ENCODE assay signal across 24 cellular contexts in genomic region chr12:51080136-51080535, GRCh38.
"Had no signal": no experiment of that assay in that cellular context is flagged by ENCODE, and none has a peak within 500 bp of the region (broad histone marks: within the 10 kb centered on the region; RNA-seq: fewer than 3 reads in every experiment).

No MANE protein-coding gene starts in this region.

- DNase-seq: activated CD4-positive, alpha-beta T cell treated with anti-CD3 and anti-CD28 coated beads, Interleukin-2, amount 50 U/mL, for 1 hour; activated CD4-positive, CD25-positive, alpha-beta regulatory T cell treated with anti-CD3 and anti-CD28 coated beads, Interleukin-2, amount 50 U/mL, for 72 hours; activated CD8-positive, alpha-beta T cell treated with anti-CD3 and anti-CD28 coated beads, Interleukin-2, amount 10 ng/mL, durations not matched to agents 7 days and 5 days; activated gamma-delta T cell; activated naive CD4-positive, alpha-beta T cell treated with anti-CD3 and anti-CD28 coated beads, Interleukin-2, amount 50 U/mL, for 16 hours; activated naive CD8-positive, alpha-beta T cell treated with anti-CD3 and anti-CD28 coated beads, Interleukin-2, amount 50 U/mL, for 24 hours; effector CD8-positive, alpha-beta T cell; glutamatergic neuron; hypothalamus; left ventricle myocardium inferior; naive thymus-derived CD8-positive, alpha-beta T cell; stimulated activated CD4-positive, alpha-beta T cell treated with anti-CD3 and anti-CD28 coated beads, Interleukin-15, amount 100 ng/mL, for 24 hours; stimulated activated CD4-positive, alpha-beta T cell treated with anti-CD3 and anti-CD28 coated beads, Interleukin-2, amount 100 ng/mL, for 48 hours; stimulated activated CD8-positive, alpha-beta memory T cell treated with anti-CD3 and anti-CD28 coated beads, Interleukin-4, amount 100 ng/mL, for 48 hours; stimulated activated naive B cell treated with anti-CD40 and anti-IgM and Interleukin-4, amounts not matched to agents 10 μg/mL and 1 μg/mL and 100 μg/mL, for 72 hours; upper lobe of left lung; WERI-Rb-1 had no signal

- H3K9me3 Mint-ChIP-seq: activated naive CD8-positive, alpha-beta T cell treated with anti-CD3 and anti-CD28 coated beads, Interleukin-2, amount 50 U/mL, for 24 hours; activated T-helper 1 cell treated with anti-CD3 and anti-CD28 coated beads, Interleukin-12 subunit alpha, Interleukin-12 subunit beta, Interleukin-2, Interleukin-4 antibody, amounts not matched to agents 30 ng/mL and 10 ng/mL and 1 ng/mL, durations not matched to agents 14 hours and 24 hours and 36 hours; dendritic cell treated with granulocyte-macrophage colony-stimulating factor and Interleukin-4, amounts not matched to agents 40 ng/mL and 50 ng/mL, for 4 days; naive thymus-derived CD8-positive, alpha-beta T cell; stimulated activated naive B cell treated with anti-CD40 and anti-IgM and Interleukin-4, amounts not matched to agents 10 μg/mL and 1 μg/mL and 100 μg/mL, for 72 hours; T-helper 2 cell treated with Interferon-gamma antibody and Interleukin-4, amounts not matched to agents 5 μg/mL and 100 μg/mL, for 36 hours had no signal

- H3K27ac ChIP-seq: cardiac muscle cell, left ventricle myocardium inferior, neutrophil, parathyroid adenoma, thoracic aorta, upper lobe of left lung, WERI-Rb-1 had no signal

- H3K27me3 Mint-ChIP-seq: activated naive CD8-positive, alpha-beta T cell treated with anti-CD3 and anti-CD28 coated beads, Interleukin-2, amount 50 U/mL, for 24 hours; dendritic cell treated with granulocyte-macrophage colony-stimulating factor and Interleukin-4, amounts not matched to agents 40 ng/mL and 50 ng/mL, for 4 days; naive thymus-derived CD8-positive, alpha-beta T cell; stimulated activated naive B cell treated with anti-CD40 and anti-IgM and Interleukin-4, amounts not matched to agents 10 μg/mL and 1 μg/mL and 100 μg/mL, for 72 hours had no signal

- H3K4me3 Mint-ChIP-seq: activated CD8-positive, alpha-beta T cell treated with anti-CD3 and anti-CD28 coated beads, Interleukin-2, amount 10 ng/mL, durations not matched to agents 7 days and 5 days; activated naive CD8-positive, alpha-beta T cell treated with anti-CD3 and anti-CD28 coated beads, Interleukin-2, amount 50 U/mL, for 24 hours; activated T-helper 1 cell treated with anti-CD3 and anti-CD28 coated beads, Interleukin-12 subunit alpha, Interleukin-12 subunit beta, Interleukin-2, Interleukin-4 antibody, amounts not matched to agents 30 ng/mL and 10 ng/mL and 1 ng/mL, durations not matched to agents 14 hours and 24 hours and 36 hours; dendritic cell treated with granulocyte-macrophage colony-stimulating factor and Interleukin-4, amounts not matched to agents 40 ng/mL and 50 ng/mL, for 4 days; stimulated activated naive B cell treated with anti-CD40 and anti-IgM and Interleukin-4, amounts not matched to agents 10 μg/mL and 1 μg/mL and 100 μg/mL, for 72 hours; T-helper 2 cell treated with Interferon-gamma antibody and Interleukin-4, amounts not matched to agents 5 μg/mL and 100 μg/mL, for 36 hours had no signal

- H3K27ac Mint-ChIP-seq: activated CD8-positive, alpha-beta T cell treated with anti-CD3 and anti-CD28 coated beads, Interleukin-2, amount 10 ng/mL, durations not matched to agents 7 days and 5 days; activated naive CD8-positive, alpha-beta T cell treated with anti-CD3 and anti-CD28 coated beads, Interleukin-2, amount 50 U/mL, for 24 hours; activated T-helper 1 cell treated with anti-CD3 and anti-CD28 coated beads, Interleukin-12 subunit alpha, Interleukin-12 subunit beta, Interleukin-2, Interleukin-4 antibody, amounts not matched to agents 30 ng/mL and 10 ng/mL and 1 ng/mL, durations not matched to agents 14 hours and 24 hours and 36 hours; dendritic cell treated with granulocyte-macrophage colony-stimulating factor and Interleukin-4, amounts not matched to agents 40 ng/mL and 50 ng/mL, for 4 days; stimulated activated naive B cell treated with anti-CD40 and anti-IgM and Interleukin-4, amounts not matched to agents 10 μg/mL and 1 μg/mL and 100 μg/mL, for 72 hours; T-helper 2 cell treated with Interferon-gamma antibody and Interleukin-4, amounts not matched to agents 5 μg/mL and 100 μg/mL, for 36 hours had no signal
